In the genomic region with DNA sequence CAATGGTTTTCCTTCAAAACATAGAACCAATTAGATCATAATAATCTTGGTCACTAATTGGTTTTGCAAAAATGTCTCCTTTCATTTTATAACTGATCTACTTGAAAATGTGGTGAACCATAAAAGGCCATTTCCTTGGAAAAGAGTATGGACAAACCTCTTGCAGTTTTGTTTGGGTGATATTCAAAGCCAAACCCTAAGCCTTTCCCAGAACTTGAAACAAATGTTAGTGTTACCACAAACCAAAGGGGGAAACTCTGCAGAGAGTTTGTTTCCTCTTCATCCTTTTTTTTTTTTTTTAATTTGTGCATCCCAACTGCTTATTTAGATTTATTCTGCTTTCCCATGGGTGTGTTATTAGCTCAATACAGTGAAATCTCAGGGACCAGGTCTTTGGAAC, we compare ENCODE assay signal across 39 cellular contexts.
"Had no signal": no experiment of that assay in that cellular context is flagged by ENCODE, and none has a peak within 500 bp of the region (broad histone marks: within the 10 kb centered on the region; RNA-seq: fewer than 3 reads in every experiment).

No MANE protein-coding gene starts in this region.

- H3K27ac Mint-ChIP-seq: activated B cell treated with CpG ODN at 0.5 μM for 24 hours; activated CD4-positive, alpha-beta memory T cell treated with anti-CD3 and anti-CD28 coated beads for 36 hours; activated naive CD4-positive, alpha-beta T cell treated with anti-CD3 and anti-CD28 coated beads, Interleukin-2, amount 50 U/mL, for 24 hours; IgD-negative memory B cell had no signal

- H3K27me3 ChIP-seq: brain microvascular endothelial cell, cardiac muscle cell, MG63, Peyer's patch had no signal

- H3K27me3 Mint-ChIP-seq: activated B cell treated with CpG ODN at 0.5 μM for 24 hours; activated CD4-positive, alpha-beta memory T cell treated with anti-CD3 and anti-CD28 coated beads for 36 hours; IgD-negative memory B cell had no signal

- DNase-seq: activated B cell treated with CpG ODN at 0.5 μM for 24 hours; activated CD4-positive, alpha-beta memory T cell treated with anti-CD3 and anti-CD28 coated beads for 36 hours; activated CD4-positive, alpha-beta T cell treated with anti-CD3 and anti-CD28 coated beads for 4 hours; activated CD4-positive, alpha-beta T cell treated with anti-CD3 and anti-CD28 coated beads, Interleukin-2, amount 50 U/mL, for 1 hour; activated CD4-positive, CD25-positive, alpha-beta regulatory T cell treated with anti-CD3 and anti-CD28 coated beads, Interleukin-2, amount 50 U/mL, for 72 hours; activated CD8-positive, alpha-beta memory T cell treated with anti-CD3 and anti-CD28 coated beads, Interleukin-2, amount 50 U/mL, for 4 hours; activated effector memory CD4-positive, alpha-beta T cell treated with anti-CD3 and anti-CD28 coated beads, Interleukin-2, amount 50 U/mL, for 16 hours; activated naive CD4-positive, alpha-beta T cell; activated T-cell treated with anti-CD3 and anti-CD28 coated beads for 4 hours; activated T-cell treated with anti-CD3 and anti-CD28 coated beads, Interleukin-2, amount 50 U/mL, for 4 hours; aorta; brain microvascular endothelial cell; Karpas-422; KBM-7; MG63; NCI-H1092 treated with DMSO at 0.1 percent for 48 hours; NCI-H1417; NCI-H146; NCI-H187; NCI-H2029 treated with DMSO at 0.1 percent for 48 hours; NCI-H2107; NCI-H2171; NCI-H510A; NCI-H526; NCI-H748 treated with DMSO at 0.1 percent for 48 hours; NK-92 treated with Interleukin-12 subunit alpha and Interleukin-12 subunit beta, amount 100 ng/mL, for 24 hours; PC-3; Peyer's patch; SW 1271; T-helper 1 cell; T-helper 2 cell; T-helper 9 cell had no signal

- H3K4me1 Mint-ChIP-seq: activated B cell treated with CpG ODN at 0.5 μM for 24 hours; activated naive CD4-positive, alpha-beta T cell treated with anti-CD3 and anti-CD28 coated beads, Interleukin-2, amount 50 U/mL, for 24 hours; central memory CD8-positive, alpha-beta T cell; IgD-negative memory B cell had no signal

- H3K4me3 ChIP-seq: cardiac muscle cell, MG63, Peyer's patch had no signal

- H3K4me3 Mint-ChIP-seq: activated B cell treated with CpG ODN at 0.5 μM for 24 hours; activated CD4-positive, alpha-beta memory T cell treated with anti-CD3 and anti-CD28 coated beads for 36 hours; activated naive CD4-positive, alpha-beta T cell treated with anti-CD3 and anti-CD28 coated beads, Interleukin-2, amount 50 U/mL, for 24 hours; activated T-cell treated with anti-CD3 and anti-CD28 coated beads, Interleukin-2, amount 50 U/mL, for 4 hours; central memory CD8-positive, alpha-beta T cell; IgD-negative memory B cell had no signal

- H3K27ac ChIP-seq: cardiac muscle cell, Peyer's patch, RWPE1, VCaP had no signal

- H3K36me3 ChIP-seq: brain microvascular endothelial cell, cardiac muscle cell, MG63, Peyer's patch had no signal

- H3K9me3 ChIP-seq: Peyer's patch had no signal

- H3K36me3 Mint-ChIP-seq: activated CD4-positive, alpha-beta memory T cell treated with anti-CD3 and anti-CD28 coated beads for 36 hours; IgD-negative memory B cell had no signal

- ATAC-seq: activated T-cell treated with anti-CD3 and anti-CD28 coated beads, Interleukin-2, amount 50 U/mL, for 4 hours; PC-3; Right ventricle myocardium inferior had no signal

- H3K4me1 ChIP-seq: Peyer's patch had no signal
